In the genomic region with DNA sequence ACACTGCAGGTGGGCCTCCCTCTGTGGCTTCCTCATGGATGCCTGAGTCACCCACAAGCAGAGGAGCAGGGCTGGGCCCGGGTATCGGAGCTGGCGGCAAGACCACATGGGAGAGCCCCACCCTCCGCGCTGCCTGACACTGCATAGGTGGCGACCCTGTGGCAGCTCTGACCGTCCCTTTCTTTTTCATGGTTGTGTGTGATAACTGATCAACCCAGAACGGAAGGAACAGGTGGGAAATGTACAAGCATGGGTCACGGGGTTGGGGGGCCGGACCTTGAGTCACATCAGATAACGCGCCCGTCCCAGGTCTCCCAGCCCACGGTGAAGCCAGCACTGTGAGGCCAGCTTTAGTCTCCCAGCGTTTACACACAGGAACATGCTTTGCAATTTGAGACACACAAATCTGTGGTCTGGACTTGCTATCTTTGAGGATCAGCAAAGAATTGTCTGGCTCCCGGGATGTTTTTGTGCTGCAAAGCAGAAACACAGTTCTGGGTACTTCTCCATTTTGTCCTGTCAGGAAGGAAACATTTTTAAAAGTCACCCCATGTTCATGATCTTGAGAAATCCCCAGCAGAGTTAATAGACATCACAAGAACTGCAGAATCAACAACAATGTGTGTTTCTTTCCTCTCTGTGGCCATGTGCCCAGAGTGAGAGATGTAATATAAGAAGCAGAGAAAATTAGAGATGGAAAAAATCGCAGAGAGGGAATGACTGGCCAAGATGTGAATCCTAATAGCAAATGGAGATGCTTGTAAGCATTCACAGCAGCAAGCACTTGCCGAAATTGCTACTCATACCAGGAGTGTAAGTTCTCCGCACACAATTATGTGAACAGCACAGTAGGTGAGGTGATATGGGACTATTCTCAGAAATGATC, we compare ENCODE assay signal across 9 cellular contexts.
DNase-seq lines count a peak whose midpoint lies in the region; ATAC-seq and TF ChIP-seq lines count a peak whose summit lies in the region.
"Had no signal": no experiment of that assay in that cellular context is flagged by ENCODE, and none has a peak within 500 bp of the region (broad histone marks: within the 10 kb centered on the region; RNA-seq: fewer than 3 reads in every experiment).

No MANE protein-coding gene starts in this region.

- H3K4me3 ChIP-seq in A673 (ENCODE audit: low read depth, low read length, poor library complexity, severe bottlenecking) (peak overlapping the region; percentile 12), duodenal mucosa (ENCODE audit: low read depth in 1 of 2, low read length in 2 of 2) (peak overlapping the region; percentile 44 to 61), vagina (peak overlapping the region; percentile 15 to 35)

- peak overlapping the region; percentile 83 for H3K4me3 Mint-ChIP-seq in natural killer cell
- H3K4me3 Mint-ChIP-seq: neural crest cell had no signal

- no peaks in the 10 kb centered on the region for H3K36me3 Mint-ChIP-seq in natural killer cell

- H3K27me3 ChIP-seq in A673 (replicated peaks; ENCODE audit: insufficient read depth, low read depth, low read length, poor library complexity) (no peaks in the 10 kb centered on the region), duodenal mucosa (ENCODE audit: control insufficient read depth in 1 of 2, insufficient read depth in 2 of 2, low read length in 2 of 2) (no peaks in the 10 kb centered on the region), vagina (no peaks in the 10 kb centered on the region)

- peaks cover 14 to 19% of the 10 kb centered on the region in 2 donors for H3K4me1 Mint-ChIP-seq in natural killer cell

- H3K36me3 ChIP-seq in A673 (ENCODE audit: insufficient read depth, low read length, poor library complexity, severe bottlenecking), result no peaks in the 10 kb centered on the region
- no peaks in the 10 kb centered on the region for H3K36me3 ChIP-seq in duodenal mucosa (ENCODE audit: control insufficient read depth in 1 of 2, insufficient read depth in 2 of 2, low read length in 2 of 2)
- H3K36me3 ChIP-seq in vagina, result no peaks in the 10 kb centered on the region

- CTCF ChIA-PET in A673 (lab: Charles Lee), result interaction anchor here (0.5 kb wide), 1 partner anchor 10 kb away, joined by 4 read pairs; no protein-coding TSS in a partner anchor

- TF ChIP-seq CTCF in A673 (conservative IDR thresholded peaks at IDR 0.05; ENCODE audit: low read depth, low read length) (no peak), natural killer cell (IDR thresholded peaks at IDR 0.05) (no peak), vagina (IDR thresholded peaks at IDR 0.05) (no peak)

- intact Hi-C loops in A673 (cut with micrococcal nuclease; ENCODE audit: unreplicated experiment), result no loop called here
- intact Hi-C loops in natural killer cell (cut with micrococcal nuclease), result no loop called here
- intact Hi-C loops in vagina (cut with DNase I), result no loop called here

- H3K9me3 ChIP-seq in A673 (ENCODE audit: low read depth, low read length, poor library complexity, severe bottlenecking), result no peaks in the 10 kb centered on the region
- no peaks in the 10 kb centered on the region for H3K9me3 ChIP-seq in duodenal mucosa (ENCODE audit: control insufficient read depth in 1 of 2, low read length in 2 of 2)
- no peaks in the 10 kb centered on the region for H3K9me3 ChIP-seq in vagina

- H3K27me3 Mint-ChIP-seq in natural killer cell (ENCODE audit: low read depth in 2 of 2), result no peaks in the 10 kb centered on the region

- no peak overlapping the region for H3K9ac ChIP-seq in duodenal mucosa (ENCODE audit: low read depth in 1 of 2, low read length in 2 of 2)

- POLR2A ChIA-PET in A673 (lab: Charles Lee; ENCODE audit: low non-redundant PET), result no interaction called here

- H3K4me1 ChIP-seq in A673 (ENCODE audit: insufficient read depth, low read length, poor library complexity, severe bottlenecking), result peaks cover 30% of the 10 kb centered on the region
- peaks cover 7 to 12% of the 10 kb centered on the region in 2 donors for H3K4me1 ChIP-seq in duodenal mucosa (ENCODE audit: control insufficient read depth in 1 of 2, insufficient read depth in 2 of 2, low read length in 2 of 2)
- peaks cover 14% of the 10 kb centered on the region for H3K4me1 ChIP-seq in vagina

- DNase-seq in A673 (ENCODE audit: low spot score) (peak; percentile 72), RPMI7951 (ENCODE audit: low read depth) (peak; percentile 63), natural killer cell (peak; percentile 22), vagina (ENCODE audit: extremely low spot score in 2 of 2) (no peak), NCI-H748 treated with DMSO at 0.1 percent for 48 hours (lab: John Stamatoyannopoulos, UW) (no peak)

- ATAC-seq in GM18508 (IDR thresholded peaks at IDR 0.05; ENCODE audit: insufficient read depth, unreplicated experiment) (peak; percentile 87), HG02885 (IDR thresholded peaks at IDR 0.05; ENCODE audit: poor library complexity, unreplicated experiment) (peak; percentile 80), natural killer cell (peak; percentile 63 to 81 (median 80))

- H3K27ac ChIP-seq in A673 (ENCODE audit: low read depth, low read length, poor library complexity, severe bottlenecking) (peak overlapping the region; percentile 76), duodenal mucosa (ENCODE audit: low read depth, low read length) (no peak overlapping the region), vagina (peak overlapping the region; percentile 78)

- H3K27ac Mint-ChIP-seq in natural killer cell, result peak overlapping the region; percentile 21 to 51

- BruUV-seq in A673 (replicated peaks; lab: Mats Ljungman, UMichigan), result no TSS peak

- peaks cover 0 to 2% of the 10 kb centered on the region in 2 donors for H3K9me3 Mint-ChIP-seq in natural killer cell
- H3K9me3 Mint-ChIP-seq: neural crest cell had no signal

- no peak for TF ChIP-seq POLR2A in vagina (IDR thresholded peaks at IDR 0.05)

Comparison
In these comparisons a context has a peak if more than half of its experiments do, and no peak if none do; other contexts are left out.
1. DNase-seq: peak in A673 (single experiment), RPMI7951 (single experiment) and natural killer cell (single experiment); none in vagina (0 of 2) and NCI-H748 treated with DMSO at 0.1 percent for 48 hours (single experiment).
2. Peak in every context shown above with its lines, with median percentiles within 50 percentile points of each other: H3K4me3 ChIP-seq and ATAC-seq.